2 cellular contexts compared by ENCODE assay signal in genomic region chr16:89615176-89615575, GRCh38.
TF ChIP-seq lines count a peak whose summit lies in the region.

No MANE protein-coding gene starts in this region.

TF ChIP-seq in HCT116, 20 proteins besides CTCF, POLR2A, EP300 and RAD21:
- TF ChIP-seq YY1 (IDR thresholded peaks at IDR 0.05; ENCODE audit: extremely low read depth, insufficient replicate concordance, low read depth, low read length) (no peak), FOSL1 (IDR thresholded peaks at IDR 0.05; ENCODE audit: low read depth) (no peak), CEBPB (IDR thresholded peaks at IDR 0.05; ENCODE audit: low read depth) (no peak), ELF1 (IDR thresholded peaks at IDR 0.05; ENCODE audit: borderline replicate concordance, low read depth) (no peak), SP1 (IDR thresholded peaks at IDR 0.05; ENCODE audit: low read depth) (no peak), ZNF274 (IDR thresholded peaks at IDR 0.05; ENCODE audit: low read depth, low read length) (no peak), CBX3 (IDR thresholded peaks at IDR 0.05; ENCODE audit: low read depth) (no peak), MAX (IDR thresholded peaks at IDR 0.05) (no peak), ZBTB33 (IDR thresholded peaks at IDR 0.05; ENCODE audit: extremely low read depth, insufficient replicate concordance, low read length) (no peak), REST (IDR thresholded peaks at IDR 0.05; ENCODE audit: low read depth) (no peak), EZH2phosphoT487 (IDR thresholded peaks at IDR 0.05; ENCODE audit: borderline replicate concordance) (no peak), ATF3 (IDR thresholded peaks at IDR 0.05) (no peak), JUND (IDR thresholded peaks at IDR 0.05) (no peak), TCF7L2 (IDR thresholded peaks at IDR 0.05; ENCODE audit: borderline replicate concordance, extremely low read depth, insufficient read depth, insufficient read length) (no peak), SIN3A (IDR thresholded peaks at IDR 0.05; ENCODE audit: low read depth) (no peak), POLR2AphosphoS5 (IDR thresholded peaks at IDR 0.05; ENCODE audit: low read depth, low read length) (no peak), EZH2 (IDR thresholded peaks at IDR 0.05) (no peak)

TF ChIP-seq in K562, 482 proteins besides CTCF, POLR2A, EP300 and RAD21:
- TF ChIP-seq ARNT (IDR thresholded peaks at IDR 0.05) (no peak), HDGF (IDR thresholded peaks at IDR 0.05) (no peak), ZNF263 (CRISPR knock-in tag; IDR thresholded peaks at IDR 0.05; ENCODE audit: borderline replicate concordance) (0 out of 2 replicates have a peak, but pooled peaks have one; percentile 13)
